ENCODE assay signal across 8 cellular contexts in genomic region chr19:14283813-14284520, GRCh38.
DNase-seq lines count a peak whose midpoint lies in the region; ATAC-seq and TF ChIP-seq lines count a peak whose summit lies in the region.
"Not testable (repeated sequence)": the region's sequence is repeated elsewhere in the genome, so short reads cannot be mapped to it uniquely, and the experiment has no call there.

No MANE protein-coding gene starts in this region.

- not testable (repeated sequence) for H3K4ac ChIP-seq in H9 (ENCODE audit: low read depth, low read length)

- H2AFZ ChIP-seq in H9 (ENCODE audit: low read length), result not testable (repeated sequence)

- intact Hi-C loops in heart left ventricle (cut with DNase I), result loop anchor here in 1 of 10 donors (10.0 kb wide), 1 partner anchor 139 kb away; no protein-coding TSS in a partner anchor

- not testable (repeated sequence) for H3K4me2 ChIP-seq in H9 (ENCODE audit: insufficient read depth, insufficient read length, low read length)

- H3K4me3 Mint-ChIP-seq in H9, result not testable (repeated sequence)
- H3K4me3 Mint-ChIP-seq in T-cell, result peak overlapping the region in 1 of 3 donors; percentile 28
- H3K4me3 Mint-ChIP-seq in osteocyte (ENCODE audit: unreplicated experiment), result peak overlapping the region; percentile 42

- not testable (repeated sequence) for H4K20me1 ChIP-seq in H9 (ENCODE audit: control insufficient read depth, insufficient read depth, insufficient read length)

- H3K23me2 ChIP-seq in H9 (ENCODE audit: insufficient read length, low read depth, low read length, poor library complexity, severe bottlenecking), result not testable (repeated sequence)

- H3K4me1 Mint-ChIP-seq in H9, result peaks cover 18 to 19% of the 10 kb centered on the region in 2 experiments
- H3K4me1 Mint-ChIP-seq in T-cell, result peaks cover 12 to 14% (median 13%) of the 10 kb centered on the region in 3 donors
- H3K4me1 Mint-ChIP-seq in osteocyte (ENCODE audit: unreplicated experiment), result peaks cover 27% of the 10 kb centered on the region

- TF ChIP-seq POLR2A in heart left ventricle (IDR thresholded peaks at IDR 0.05), result not testable (repeated sequence)

- not testable (repeated sequence) for H2BK120ac ChIP-seq in H9 (ENCODE audit: low read depth, low read length, poor library complexity, severe bottlenecking)

- DNase-seq in AG09319 (ENCODE audit: extremely low read depth, low read depth) (peak; percentile 60), H9 (peak; percentile 52), HT1080 (ENCODE audit: low read depth) (peak; percentile 95), T-cell (peak in 1 of 34 experiments; percentile 4), astrocyte of the hippocampus (ENCODE audit: low read depth, low spot score) (peak; percentile 96), heart left ventricle (peak in 2 of 5 donors; percentile 22 to 37), osteocyte (ENCODE audit: extremely low spot score, unreplicated experiment) (peak; percentile 93)

- not testable (repeated sequence) for H3K18ac ChIP-seq in H9 (ENCODE audit: insufficient read length, low read depth, low read length)

- TF ChIP-seq CTCF in AG09319 (IDR thresholded peaks at IDR 0.05; ENCODE audit: low read depth, low read length); H9 (conservative IDR thresholded peaks at IDR 0.05); heart left ventricle (IDR thresholded peaks at IDR 0.05); osteocyte (IDR thresholded peaks at IDR 0.05): not testable (repeated sequence)

- H3T11ph ChIP-seq in H9 (ENCODE audit: low read length), result not testable (repeated sequence)

- H3K9me3 ChIP-seq in H9 (ENCODE audit: control insufficient read depth, low read depth, low read length); heart left ventricle: not testable (repeated sequence)

- H3K9ac ChIP-seq in H9 (ENCODE audit: extremely low read depth, insufficient read length, low read length), result not testable (repeated sequence)

- not testable (repeated sequence) for H4K5ac ChIP-seq in H9 (ENCODE audit: insufficient read length, low read depth, low read length)

- peak; percentile 85 for ATAC-seq in GM18868 (IDR thresholded peaks at IDR 0.05; ENCODE audit: unreplicated experiment)
- ATAC-seq in T-cell (replicated peaks in 1 of 4), result peak in 3 of 4 experiments; percentile 19 to 45 (median 37)
- ATAC-seq in heart left ventricle, result peak in 3 of 4 donors; percentile 70 to 74 (median 73)

- not testable (repeated sequence) for H2BK12ac ChIP-seq in H9 (ENCODE audit: insufficient read length, low read depth, low read length)

- not testable (repeated sequence) for H2BK20ac ChIP-seq in H9 (ENCODE audit: low read depth, low read length, poor library complexity, severe bottlenecking)

- not testable (repeated sequence) for H3K23ac ChIP-seq in H9 (ENCODE audit: insufficient read length, low read depth, low read length)

- H3K14ac ChIP-seq in H9 (ENCODE audit: insufficient read depth, low read length), result not testable (repeated sequence)

- not testable (repeated sequence) for H3K4me1 ChIP-seq in H9 (ENCODE audit: insufficient read depth, low read length)
- H3K4me1 ChIP-seq in heart left ventricle, result peaks cover 0 to 12% (median 0%) of the 10 kb centered on the region in 12 donors

- H2AK5ac ChIP-seq in H9 (ENCODE audit: insufficient read length, low read length), result not testable (repeated sequence)

- peak overlapping the region in 2 of 3 experiments; percentile 29 to 41; a peak in 5 of 7 replicates for H3K27ac Mint-ChIP-seq in H9
- peak overlapping the region in 1 of 2 donors; percentile 66 for H3K27ac Mint-ChIP-seq in T-cell
- peak overlapping the region; percentile 75 for H3K27ac Mint-ChIP-seq in osteocyte (ENCODE audit: unreplicated experiment)

- not testable (repeated sequence) for H3K27me3 ChIP-seq in H9 (ENCODE audit: insufficient read depth, low read length); heart left ventricle

- H4K91ac ChIP-seq in H9 (ENCODE audit: insufficient read length, low read depth, low read length), result not testable (repeated sequence)

- CTCF ChIA-PET in T-cell (lab: Charles Lee), result not testable (repeated sequence)

- H3K79me1 ChIP-seq in H9 (ENCODE audit: insufficient read depth, low read depth, low read length, poor library complexity, severe bottlenecking), result not testable (repeated sequence)

- H3K36me3 Mint-ChIP-seq in H9 (ENCODE audit: insufficient read depth in 1 of 3, low read depth in 3 of 3); T-cell; osteocyte (ENCODE audit: unreplicated experiment): not testable (repeated sequence)

- not testable (repeated sequence) for H3K27me3 Mint-ChIP-seq in H9 (ENCODE audit: low read depth); T-cell; osteocyte (ENCODE audit: unreplicated experiment)

- not testable (repeated sequence) for H3K79me2 ChIP-seq in H9 (ENCODE audit: insufficient read depth, low read length)

- no CpG with 5 or more reads among the region's 11 CpGs for WGBS in H9 (ENCODE audit: extremely low coverage, insufficient read length, low lambda C conversion rate)
- 55 to 61% (median 61%) methylated on average over 10 to 11 of the region's 11 CpGs for WGBS in heart left ventricle, 4 donors

- POLR2A ChIA-PET in T-cell (lab: Charles Lee), result not testable (repeated sequence)

- H3K36me3 ChIP-seq in heart left ventricle, result not testable (repeated sequence)

- peak overlapping the region in 1 of 12 donors; percentile 3 for H3K4me3 ChIP-seq in heart left ventricle

- H3K56ac ChIP-seq in H9 (ENCODE audit: insufficient read length, low read depth, low read length), result not testable (repeated sequence)

- H3K9me3 Mint-ChIP-seq in H9; T-cell; osteocyte (ENCODE audit: unreplicated experiment): not testable (repeated sequence)

- not testable (repeated sequence) for H2BK5ac ChIP-seq in H9 (ENCODE audit: insufficient read length, low read length)

- not testable (repeated sequence) for H2BK15ac ChIP-seq in H9 (ENCODE audit: low read depth, low read length)

- not testable (repeated sequence) for H4K8ac ChIP-seq in H9 (replicated peaks; ENCODE audit: insufficient read length, low read depth, low read length)

- H3K27ac ChIP-seq in H9 (ENCODE audit: insufficient read length, low read depth, low read length), result not testable (repeated sequence)
- peak overlapping the region in 4 of 12 donors; percentile 24 to 44 (median 32) for H3K27ac ChIP-seq in heart left ventricle
